ENCODE assay signal across 24 cellular contexts in genomic region chr13:113065406-113066141, GRCh38. TPM values are rescaled to one million over a fixed set of nuclear protein-coding genes. Genes with fewer than 3 reads are reported as not detected.
DNase-seq lines count a peak whose midpoint lies in the region; ATAC-seq and TF ChIP-seq lines count a peak whose summit lies in the region.
"Had no signal": no experiment of that assay in that cellular context is flagged by ENCODE, and none has a peak within 500 bp of the region (broad histone marks: within the 10 kb centered on the region; RNA-seq: fewer than 3 reads in every experiment).

No MANE protein-coding gene starts in this region.

- no peak overlapping the region for H3K4me3 Mint-ChIP-seq in stimulated activated memory B cell treated with anti-CD40 and anti-IgM and Interleukin-4, amounts not matched to agents 10 μg/mL and 1 μg/mL and 100 μg/mL, for 72 hours
- H3K4me3 Mint-ChIP-seq in activated naive CD8-positive, alpha-beta T cell treated with anti-CD3 and anti-CD28 coated beads, Interleukin-2, amount 50 U/mL, for 24 hours = no peak overlapping the region
- H3K4me3 Mint-ChIP-seq: activated naive CD8-positive, alpha-beta T cell treated with anti-CD3 and anti-CD28 coated beads for 36 hours; IgD-negative memory B cell; nephron progenitor cell had no signal

- no peaks in the 10 kb centered on the region for H3K9me3 Mint-ChIP-seq in stimulated activated memory B cell treated with anti-CD40 and anti-IgM and Interleukin-4, amounts not matched to agents 10 μg/mL and 1 μg/mL and 100 μg/mL, for 72 hours
- H3K9me3 Mint-ChIP-seq in activated naive CD8-positive, alpha-beta T cell treated with anti-CD3 and anti-CD28 coated beads, Interleukin-2, amount 50 U/mL, for 24 hours = no peaks in the 10 kb centered on the region
- H3K9me3 Mint-ChIP-seq: activated naive CD8-positive, alpha-beta T cell treated with anti-CD3 and anti-CD28 coated beads for 36 hours; activated T-helper 2 cell treated with anti-CD3 and anti-CD28 coated beads, Interferon-gamma antibody, Interleukin-2, Interleukin-4, amounts not matched to agents 10 μg/mL and 5 μg/mL and 100 μg/mL, durations not matched to agents 14 hours and 24 hours and 36 hours; nephron progenitor cell had no signal

- H3K4me1 ChIP-seq in PC-9 (replicated peaks; ENCODE audit: insufficient read depth) (peaks cover 13% of the 10 kb centered on the region), right cardiac atrium (ENCODE audit: control insufficient read depth, insufficient read depth, low read length) (no peaks in the 10 kb centered on the region)

- H4K20me1 ChIP-seq in PC-9 (ENCODE audit: insufficient read depth) = no peaks in the 10 kb centered on the region

- no peak overlapping the region for H3K4me2 ChIP-seq in PC-9

- H3F3A ChIP-seq in PC-9 (ENCODE audit: insufficient read depth, low read depth) = peaks cover 8% of the 10 kb centered on the region; the same call in 1 of the 2 replicates

- ATAC-seq in right cardiac atrium (peak; percentile 10 to 35), HG03571 (IDR thresholded peaks at IDR 0.05; ENCODE audit: unreplicated experiment) (no peak)
- ATAC-seq in stimulated activated memory B cell treated with anti-CD40 and anti-IgM and Interleukin-4, amounts not matched to agents 10 μg/mL and 1 μg/mL and 100 μg/mL, for 72 hours = peak; percentile 13
- no peak for ATAC-seq in activated naive CD8-positive, alpha-beta T cell treated with anti-CD3 and anti-CD28 coated beads, Interleukin-2, amount 50 U/mL, for 24 hours
- ATAC-seq: mucosa of descending colon had no signal

- no peaks in the 10 kb centered on the region for H3K27me3 Mint-ChIP-seq in stimulated activated memory B cell treated with anti-CD40 and anti-IgM and Interleukin-4, amounts not matched to agents 10 μg/mL and 1 μg/mL and 100 μg/mL, for 72 hours
- no peaks in the 10 kb centered on the region for H3K27me3 Mint-ChIP-seq in activated naive CD8-positive, alpha-beta T cell treated with anti-CD3 and anti-CD28 coated beads, Interleukin-2, amount 50 U/mL, for 24 hours
- H3K27me3 Mint-ChIP-seq: activated naive CD8-positive, alpha-beta T cell treated with anti-CD3 and anti-CD28 coated beads for 36 hours; IgD-negative memory B cell had no signal

- no peak overlapping the region for H3K27ac Mint-ChIP-seq in stimulated activated memory B cell treated with anti-CD40 and anti-IgM and Interleukin-4, amounts not matched to agents 10 μg/mL and 1 μg/mL and 100 μg/mL, for 72 hours
- H3K27ac Mint-ChIP-seq in activated naive CD8-positive, alpha-beta T cell treated with anti-CD3 and anti-CD28 coated beads, Interleukin-2, amount 50 U/mL, for 24 hours = no peak overlapping the region
- H3K27ac Mint-ChIP-seq: activated naive CD8-positive, alpha-beta T cell treated with anti-CD3 and anti-CD28 coated beads for 36 hours; activated T-helper 2 cell treated with anti-CD3 and anti-CD28 coated beads, Interferon-gamma antibody, Interleukin-2, Interleukin-4, amounts not matched to agents 10 μg/mL and 5 μg/mL and 100 μg/mL, durations not matched to agents 14 hours and 24 hours and 36 hours; IgD-negative memory B cell had no signal

- BruUV-seq in PC-9 (replicated peaks; lab: Mats Ljungman, UMichigan) = TSS peak; percentile 80

- no peaks in the 10 kb centered on the region for H3K36me3 ChIP-seq in PC-9 (ENCODE audit: low read depth)
- H3K36me3 ChIP-seq: brain microvascular endothelial cell had no signal

- H3K4me3 ChIP-seq in PC-9 (no peak overlapping the region), right cardiac atrium (ENCODE audit: low read length) (no peak overlapping the region)
- H3K4me3 ChIP-seq: coronary artery, mucosa of descending colon had no signal

- CTCF ChIA-PET in PC-9 (lab: Charles Lee) = no interaction called here

- no peaks in the 10 kb centered on the region for H3K4me1 Mint-ChIP-seq in stimulated activated memory B cell treated with anti-CD40 and anti-IgM and Interleukin-4, amounts not matched to agents 10 μg/mL and 1 μg/mL and 100 μg/mL, for 72 hours
- H3K4me1 Mint-ChIP-seq in activated naive CD8-positive, alpha-beta T cell treated with anti-CD3 and anti-CD28 coated beads, Interleukin-2, amount 50 U/mL, for 24 hours = no peaks in the 10 kb centered on the region
- H3K4me1 Mint-ChIP-seq: activated naive CD8-positive, alpha-beta T cell treated with anti-CD3 and anti-CD28 coated beads for 36 hours; IgD-negative memory B cell had no signal

- no peak for TF ChIP-seq CTCF in PC-9 (conservative IDR thresholded peaks at IDR 0.05)

- POLR2A ChIA-PET in PC-9 (lab: Charles Lee; ENCODE audit: unreplicated experiment) = interaction anchor here (1.0 kb wide), 1 partner anchor 143 kb away, joined by 15 read pairs; the partner anchor contains the start of genes CUL4A and PCID2

- intact Hi-C loops in PC-9 (cut with micrococcal nuclease; ENCODE audit: unreplicated experiment) (loop anchor here (2.0 kb wide), 2 partner anchors 43 to 65 kb away; no protein-coding TSS in a partner anchor), right cardiac atrium (cut with DNase I) (no loop called here)

- 80% methylated on average over 29 of the region's 29 CpGs for WGBS in right cardiac atrium

- no peaks in the 10 kb centered on the region for H3K9me3 ChIP-seq in PC-9 (ENCODE audit: insufficient read depth, low read depth)
- H3K9me3 ChIP-seq in right cardiac atrium (ENCODE audit: control insufficient read depth, low read length) = no peaks in the 10 kb centered on the region
- H3K9me3 ChIP-seq: mucosa of descending colon had no signal

- no peak overlapping the region for H2AFZ ChIP-seq in PC-9

- H3K36me3 Mint-ChIP-seq in stimulated activated memory B cell treated with anti-CD40 and anti-IgM and Interleukin-4, amounts not matched to agents 10 μg/mL and 1 μg/mL and 100 μg/mL, for 72 hours = no peaks in the 10 kb centered on the region
- H3K36me3 Mint-ChIP-seq in activated naive CD8-positive, alpha-beta T cell treated with anti-CD3 and anti-CD28 coated beads, Interleukin-2, amount 50 U/mL, for 24 hours (ENCODE audit: low read depth) = peaks cover 3% of the 10 kb centered on the region

- H3K27ac ChIP-seq in PC-9 = no peak overlapping the region
- H3K27ac ChIP-seq in right cardiac atrium (ENCODE audit: low read length) = no peak overlapping the region
- H3K27ac ChIP-seq: brain microvascular endothelial cell, coronary artery, HL-60 had no signal

- no peaks in the 10 kb centered on the region for H3K79me2 ChIP-seq in PC-9 (ENCODE audit: low read depth)

- no peaks in the 10 kb centered on the region for H3K9me2 ChIP-seq in PC-9 (ENCODE audit: insufficient read depth)

- DNase-seq in EH (ENCODE audit: low read depth) (peak; percentile 27), PC-9 (peak in 1 of 2 experiments; percentile 47), right cardiac atrium (peak in 1 of 3 donors; percentile 44), ecto neural progenitor cell (ENCODE audit: low spot score) (no peak), D341Med (ENCODE audit: low spot score) (no peak)
- no peak for DNase-seq in activated naive CD8-positive, alpha-beta T cell treated with anti-CD3 and anti-CD28 coated beads, Interleukin-2, amount 50 U/mL, for 24 hours
- DNase-seq: activated CD8-positive, alpha-beta memory T cell treated with anti-CD3 and anti-CD28 coated beads, Interleukin-2, amount 50 U/mL, for 4 hours; activated naive CD8-positive, alpha-beta T cell treated with anti-CD3 and anti-CD28 coated beads for 36 hours; brain microvascular endothelial cell; NCI-H1417 treated with DMSO at 0.1 percent for 48 hours; NCI-H2171; NCI-H526 treated with DMSO at 0.1 percent for 48 hours; nephron progenitor cell; T-helper 9 cell had no signal

- H3K27me3 ChIP-seq in PC-9 (ENCODE audit: insufficient read depth, low read depth) (no peaks in the 10 kb centered on the region), right cardiac atrium (ENCODE audit: control insufficient read depth, insufficient read depth) (no peaks in the 10 kb centered on the region)

RNA-seq across cellular contexts. Expression of gene F7, which starts 40.0 kb away (rescaled TPM):
- total RNA-seq in PC-9 (2021) (not detected in 2 replicates), right cardiac atrium (under 1 TPM; 0.24 to 0.64 (median 0.37) TPM)
- not detected for polyA plus RNA-seq in right cardiac atrium
- total RNA-seq: activated T-helper 2 cell treated with anti-CD3 and anti-CD28 coated beads, Interferon-gamma antibody, Interleukin-2, Interleukin-4, amounts not matched to agents 10 μg/mL and 5 μg/mL and 100 μg/mL, durations not matched to agents 14 hours and 24 hours and 36 hours; endothelial cell of umbilical vein; MCF 10A; RPMI7951 had no signal
- polyA plus RNA-seq: endothelial cell of umbilical vein, IgD-negative memory B cell had no signal

RNA-seq across cellular contexts. Expression of gene F10, which starts 57.0 kb away (rescaled TPM):
- not detected in 2 replicates for total RNA-seq in PC-9 (2021)
- total RNA-seq in right cardiac atrium = 10 to 100 TPM; 29.8 to 40.2 (median 34.4) TPM
- polyA plus RNA-seq in right cardiac atrium = 44.9 TPM
- total RNA-seq: activated naive CD8-positive, alpha-beta T cell treated with anti-CD3 and anti-CD28 coated beads for 36 hours; activated T-helper 2 cell treated with anti-CD3 and anti-CD28 coated beads, Interferon-gamma antibody, Interleukin-2, Interleukin-4, amounts not matched to agents 10 μg/mL and 5 μg/mL and 100 μg/mL, durations not matched to agents 14 hours and 24 hours and 36 hours; endothelial cell of umbilical vein; MCF 10A; RPMI7951 had no signal
- polyA plus RNA-seq: IgD-negative memory B cell had no signal

Comparison
In these comparisons a context has a peak if more than half of its experiments do, and no peak if none do; other contexts are left out.
1. ATAC-seq: peak in right cardiac atrium (2 of 2) and stimulated activated memory B cell treated with anti-CD40 and anti-IgM and Interleukin-4, amounts not matched to agents 10 μg/mL and 1 μg/mL and 100 μg/mL, for 72 hours (single experiment); none in HG03571 (single experiment) and activated naive CD8-positive, alpha-beta T cell treated with anti-CD3 and anti-CD28 coated beads, Interleukin-2, amount 50 U/mL, for 24 hours (single experiment).
2. RNA of gene F10, which starts 57.0 kb away (total RNA-seq): 29.8 to 40.2 TPM in right cardiac atrium; not detected in PC-9; every median in the first group is over 10 times any median in the second.